Comparison of ENCODE assay signal across 13 cellular contexts in the genomic region with DNA sequence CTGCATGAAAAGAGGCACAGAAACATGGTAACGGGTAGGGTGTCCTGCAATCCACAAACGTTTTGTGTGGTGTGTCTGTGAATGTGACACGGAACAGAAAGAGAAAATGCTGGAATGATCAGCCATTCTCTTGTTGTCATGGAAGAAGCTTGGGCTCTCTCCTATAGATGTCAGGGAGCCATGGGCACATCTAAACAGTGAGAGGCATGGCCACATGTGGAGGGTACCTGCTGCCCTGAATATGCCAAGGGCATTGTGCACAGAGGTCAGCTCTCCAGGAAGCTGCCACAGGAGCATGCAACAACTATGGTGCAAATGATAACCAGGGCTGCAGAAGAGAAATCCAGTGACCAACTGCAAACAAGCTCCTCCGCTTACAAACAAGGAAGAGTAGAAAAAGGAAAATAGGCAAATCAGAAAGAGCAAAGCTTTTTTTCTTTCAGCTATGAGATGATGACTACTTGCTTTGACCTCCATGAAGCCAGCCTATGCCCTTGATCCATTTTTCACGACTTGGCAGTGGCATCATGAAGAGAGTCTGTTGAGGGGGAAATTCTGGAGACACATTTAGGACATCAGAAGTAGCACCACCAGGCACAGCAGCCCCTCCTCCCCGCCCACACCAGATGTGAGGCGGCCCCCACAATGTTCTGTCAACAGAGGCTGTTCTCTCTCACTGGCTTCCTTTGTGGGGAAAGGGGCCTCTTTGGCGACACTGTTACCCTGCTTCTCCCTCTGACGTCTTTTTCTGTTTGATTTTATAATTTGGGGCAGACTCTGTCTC. TPM values are rescaled to one million over a fixed set of nuclear protein-coding genes. Genes with fewer than 3 reads are reported as not detected.
"Had no signal": no experiment of that assay in that cellular context is flagged by ENCODE, and none has a peak within 500 bp of the region (broad histone marks: within the 10 kb centered on the region; RNA-seq: fewer than 3 reads in every experiment).

No MANE protein-coding gene starts in this region.

- H3K4me3 ChIP-seq: adrenal gland, testis, upper lobe of right lung had no signal

- H3K9me3 ChIP-seq: adrenal gland, SK-N-SH, testis, upper lobe of right lung had no signal

- H3K27ac ChIP-seq: adrenal gland, testis, upper lobe of right lung, VCaP had no signal

- H3K4me1 ChIP-seq: adrenal gland, testis, upper lobe of right lung had no signal

- ATAC-seq: activated CD4-positive, alpha-beta T cell treated with anti-CD3 and anti-CD28 coated beads for 36 hours; esophagus mucosa; sciatic nerve; stimulated activated naive B cell treated with anti-CD40 and anti-IgM and Interleukin-4, amounts not matched to agents 10 μg/mL and 1 μg/mL and 100 μg/mL, for 72 hours; upper lobe of right lung had no signal

- DNase-seq: activated CD4-positive, alpha-beta T cell treated with anti-CD3 and anti-CD28 coated beads for 36 hours; activated naive CD4-positive, alpha-beta T cell treated with anti-CD3 and anti-CD28 coated beads, Interleukin-2, amount 10 ng/mL, durations not matched to agents 7 days and 5 days; adrenal gland; islet precursor cell; SK-N-SH; stimulated activated CD4-positive, alpha-beta T cell treated with anti-CD3 and anti-CD28 coated beads, Interleukin-2, amount 100 ng/mL, for 24 hours; stimulated activated naive B cell treated with anti-CD40 and anti-IgM and Interleukin-4, amounts not matched to agents 10 μg/mL and 1 μg/mL and 100 μg/mL, for 72 hours; T-helper 1 cell; testis; upper lobe of right lung had no signal

- H3K27me3 ChIP-seq: testis had no signal

- H3K36me3 ChIP-seq: adrenal gland, upper lobe of right lung had no signal

- H3K4me2 ChIP-seq: SK-N-SH had no signal

- H3K9ac ChIP-seq: SK-N-SH had no signal

RNA-seq across cellular contexts. Expression of a gene that starts 4.8 kb away (rescaled TPM):
- total RNA-seq: activated CD4-positive, alpha-beta T cell treated with anti-CD3 and anti-CD28 coated beads for 36 hours had no signal
